ENCODE assay signal across 21 cellular contexts in the genomic region with DNA sequence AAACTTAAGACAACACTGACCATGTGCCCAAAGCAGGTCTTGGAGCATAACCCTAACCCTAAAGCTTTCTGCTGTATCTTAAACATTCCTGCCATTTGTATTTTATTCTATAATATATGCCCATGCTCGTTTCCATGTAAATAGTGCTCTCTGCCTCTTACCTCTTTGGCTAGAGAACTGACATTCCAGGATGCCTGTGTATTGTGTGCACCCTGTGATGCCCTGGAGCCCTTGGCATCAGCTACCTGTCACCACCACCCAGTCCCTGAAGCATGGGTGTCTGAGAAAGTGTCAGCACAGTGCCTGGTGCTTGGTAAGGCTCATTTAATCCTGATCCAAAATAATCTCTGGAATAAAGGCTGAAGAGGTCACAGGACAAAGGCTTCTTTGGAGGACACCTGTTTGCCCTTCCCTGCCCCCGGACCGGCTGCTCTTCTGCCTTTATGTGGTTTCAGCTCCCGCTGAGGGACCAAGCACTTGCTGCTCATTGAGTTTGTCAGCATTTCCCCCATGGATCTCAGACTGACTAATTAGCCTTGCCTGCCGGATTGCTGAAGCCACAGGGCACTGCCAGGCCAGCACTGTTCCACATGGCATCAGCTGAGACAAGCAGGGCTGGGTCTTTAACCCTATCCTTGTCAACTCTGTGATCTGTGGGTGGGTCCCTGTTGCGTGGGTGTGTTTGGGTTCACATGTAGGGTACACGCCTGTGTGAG.
DNase-seq lines count a peak whose midpoint lies in the region; TF ChIP-seq lines count a peak whose summit lies in the region.
"Had no signal": no experiment of that assay in that cellular context is flagged by ENCODE, and none has a peak within 500 bp of the region (broad histone marks: within the 10 kb centered on the region; RNA-seq: fewer than 3 reads in every experiment).

No MANE protein-coding gene starts in this region.

- H3K27ac ChIP-seq in endodermal cell (ENCODE audit: low read depth, low read length) = no peak overlapping the region
- H3K27ac ChIP-seq: A549 had no signal

- CTCF ChIA-PET in MCF 10A (lab: Yijun Ruan, JAX) = interaction anchor here (0.7 to 1.5 kb wide), 4 partner anchors 95 to 439 kb away, joined by 3 read pairs; no protein-coding TSS in a partner anchor

- no peak overlapping the region for H3K4me3 ChIP-seq in endodermal cell (ENCODE audit: low read length)
- H3K4me3 ChIP-seq: A549, HAP-1 had no signal

- H3K9ac ChIP-seq in endodermal cell (ENCODE audit: extremely low read depth, low read length, poor library complexity, severe bottlenecking) = no peak overlapping the region

- peaks cover 22% of the 10 kb centered on the region for H3K4me1 ChIP-seq in endodermal cell (ENCODE audit: control insufficient read depth, insufficient read depth, low read length)
- H3K4me1 ChIP-seq: A549, HAP-1 had no signal

- no peaks in the 10 kb centered on the region for H3K4me1 Mint-ChIP-seq in MCF 10A (ENCODE audit: insufficient read depth, unreplicated experiment)
- H3K4me1 Mint-ChIP-seq in endodermal cell = peaks cover 19% of the 10 kb centered on the region
- H3K4me1 Mint-ChIP-seq: CD4-positive, alpha-beta memory T cell had no signal

- 69 to 74% methylated on average over 5 to 7 of the region's 7 CpGs for WGBS in endodermal cell (ENCODE audit: insufficient coverage in 1 of 2, insufficient read length in 1 of 2), 2 experiments

- intact Hi-C loops in MCF 10A (cut with micrococcal nuclease) = no loop called here
- intact Hi-C loops in head of caudate nucleus (cut with DNase I) = no loop called here

- in situ Hi-C loops in T47D (cut with HindIII; ENCODE audit: low pct_unique_long_range_greater_than_20kb, low sequenced_read_pairs) = no loop called here

- peak; percentile 21 to 71 for DNase-seq in T47D (ENCODE audit: low read depth in 1 of 2, low spot score in 1 of 2)
- DNase-seq in MCF 10A (ENCODE audit: unreplicated experiment) = no peak
- DNase-seq in NCI-H345 treated with DMSO at 0.1 percent for 48 hours (lab: John Stamatoyannopoulos, UW; ENCODE audit: unreplicated experiment) = peak; percentile 50
- DNase-seq in endodermal cell = peak; percentile 52
- DNase-seq in retina = peak; percentile 24
- DNase-seq in HPDE6-E6E7 (ENCODE audit: extremely low spot score) = no peak
- DNase-seq in kidney tubule cell (ENCODE audit: low spot score) = no peak
- no peak for DNase-seq in head of caudate nucleus
- DNase-seq: CD4-positive, alpha-beta memory T cell; DMS153; GDM1; Kasumi-1; MM.1S; NCI-H1092 treated with DMSO at 0.1 percent for 48 hours; NCI-H187; NCI-H2107; NCI-H2227 treated with DMSO at 0.1 percent for 48 hours; NCI-H526 treated with DMSO at 0.1 percent for 48 hours; SHP77 treated with DMSO at 0.1 percent for 48 hours had no signal

- no peaks in the 10 kb centered on the region for H3K27me3 ChIP-seq in endodermal cell (ENCODE audit: control insufficient read depth, insufficient read depth, low read length, poor library complexity, severe bottlenecking)

- H3K27me3 Mint-ChIP-seq in MCF 10A (ENCODE audit: insufficient read depth, unreplicated experiment) (peaks cover 10% of the 10 kb centered on the region), endodermal cell (ENCODE audit: insufficient read depth) (peaks cover 3% of the 10 kb centered on the region)

- H3K9me3 Mint-ChIP-seq in MCF 10A (ENCODE audit: unreplicated experiment) (no peaks in the 10 kb centered on the region), endodermal cell (peaks cover under 1% of the 10 kb centered on the region)
- H3K9me3 Mint-ChIP-seq: CD4-positive, alpha-beta memory T cell had no signal

- H3K4me3 Mint-ChIP-seq in MCF 10A (ENCODE audit: unreplicated experiment) (no peak overlapping the region), endodermal cell (no peak overlapping the region)
- H3K4me3 Mint-ChIP-seq: CD4-positive, alpha-beta memory T cell had no signal

- no peaks in the 10 kb centered on the region for H3K36me3 Mint-ChIP-seq in MCF 10A (ENCODE audit: insufficient read depth, unreplicated experiment)
- no peaks in the 10 kb centered on the region for H3K36me3 Mint-ChIP-seq in endodermal cell (ENCODE audit: low read depth)
- H3K36me3 Mint-ChIP-seq: CD4-positive, alpha-beta memory T cell had no signal

- no peaks in the 10 kb centered on the region for H3K9me3 ChIP-seq in endodermal cell (ENCODE audit: control insufficient read depth, low read length)
- H3K9me3 ChIP-seq: A549, HAP-1 had no signal

- TF ChIP-seq CTCF in MCF 10A (IDR thresholded peaks at IDR 0.05; ENCODE audit: unreplicated experiment) = no peak
- no peak for TF ChIP-seq CTCF in endodermal cell (conservative IDR thresholded peaks at IDR 0.05)

- no peaks in the 10 kb centered on the region for H3K36me3 ChIP-seq in endodermal cell (ENCODE audit: control insufficient read depth, insufficient read depth, low read length)
- H3K36me3 ChIP-seq: HAP-1 had no signal

- H3K27ac Mint-ChIP-seq in MCF 10A (ENCODE audit: low read depth, unreplicated experiment) = no peak overlapping the region
- no peak overlapping the region for H3K27ac Mint-ChIP-seq in endodermal cell
- H3K27ac Mint-ChIP-seq: CD4-positive, alpha-beta memory T cell had no signal

- no TSS peak for BruUV-seq in MCF 10A (replicated peaks; lab: Mats Ljungman, UMichigan)

- POLR2A ChIA-PET in MCF 10A (lab: Yijun Ruan, JAX) = interaction anchor here (0.7 kb wide), 1 partner anchor 19 kb away, joined by 3 read pairs; no protein-coding TSS in a partner anchor

Comparison
In these comparisons a context has a peak if more than half of its experiments do, and no peak if none do; other contexts are left out.
1. DNase-seq: peak in T47D (2 of 2), NCI-H345 treated with DMSO at 0.1 percent for 48 hours (single experiment), endodermal cell (single experiment) and retina (single experiment); none in MCF 10A (single experiment), HPDE6-E6E7 (single experiment), kidney tubule cell (single experiment) and head of caudate nucleus (0 of 42).